In genomic region chr10:27558612-27559020, GRCh38 we compare ENCODE assay signal across 8 cellular contexts. TPM values are rescaled to one million over a fixed set of nuclear protein-coding genes. Genes with fewer than 3 reads are reported as not detected.
DNase-seq lines count a peak whose midpoint lies in the region; ATAC-seq and TF ChIP-seq lines count a peak whose summit lies in the region.

No MANE protein-coding gene starts in this region.

- H3K4me3 ChIP-seq in SJSA1 = no peak overlapping the region
- H3K4me3 ChIP-seq in right lobe of liver = no peak overlapping the region
- H3K4me3 ChIP-seq in tibial artery = no peak overlapping the region

- H3K27me3 ChIP-seq in SJSA1 (replicated peaks) (no peaks in the 10 kb centered on the region), right lobe of liver (no peaks in the 10 kb centered on the region), tibial artery (no peaks in the 10 kb centered on the region)

- DNase-seq in COLO668 (lab: John Stamatoyannopoulos, UW; ENCODE audit: unreplicated experiment) (peak; percentile 29), SJSA1 (ENCODE audit: low read depth in 1 of 2, low spot score in 2 of 2) (peak; percentile 24 to 44), dermis blood vessel endothelial cell (peak; percentile 68), right lobe of liver (peak in 1 of 3 donors; percentile 62), tibial artery (no peak), COR-L47 (lab: John Stamatoyannopoulos, UW) (no peak)

- TF ChIP-seq CTCF in right lobe of liver (IDR thresholded peaks at IDR 0.05) (peak; percentile 64 to 75 (median 70)), tibial artery (IDR thresholded peaks at IDR 0.05) (peak; percentile 77 to 85)

- H3K9me3 ChIP-seq in SJSA1 (replicated peaks) = no peaks in the 10 kb centered on the region
- no peaks in the 10 kb centered on the region for H3K9me3 ChIP-seq in right lobe of liver
- H3K9me3 ChIP-seq in tibial artery = no peaks in the 10 kb centered on the region

- H3K27ac ChIP-seq in SJSA1 (no peak overlapping the region), right lobe of liver (no peak overlapping the region), tibial artery (no peak overlapping the region)

- peak; percentile 75 for ATAC-seq in GM18498 (IDR thresholded peaks at IDR 0.05; ENCODE audit: unreplicated experiment)
- ATAC-seq in HG03442 (IDR thresholded peaks at IDR 0.05; ENCODE audit: unreplicated experiment) = peak; percentile 83
- peak; percentile 89 to 95 (median 92) for ATAC-seq in right lobe of liver

- no peak for TF ChIP-seq POLR2A in right lobe of liver (IDR thresholded peaks at IDR 0.05)

- no peaks in the 10 kb centered on the region for H3K36me3 ChIP-seq in SJSA1
- H3K36me3 ChIP-seq in right lobe of liver = no peaks in the 10 kb centered on the region
- no peaks in the 10 kb centered on the region for H3K36me3 ChIP-seq in tibial artery

- intact Hi-C loops in right lobe of liver (cut with DNase I) (loop anchor here in 1 of 2 donors (10.0 kb wide), 1 partner anchor 96 kb away; no protein-coding TSS in a partner anchor), tibial artery (cut with DNase I; ENCODE audit: low total_unique reads) (loop anchor here (2.0 to 10.0 kb wide), 3 partner anchors 98 to 686 kb away; no protein-coding TSS in a partner anchor)

- WGBS in right lobe of liver (ENCODE audit: insufficient coverage, low coverage, low lambda C conversion rate, missing lambda C conversion rate) = 0% methylated on average over 3 of the region's 3 CpGs

- no peaks in the 10 kb centered on the region for H3K4me1 ChIP-seq in SJSA1 (replicated peaks)
- no peaks in the 10 kb centered on the region for H3K4me1 ChIP-seq in right lobe of liver
- H3K4me1 ChIP-seq in tibial artery = no peaks in the 10 kb centered on the region

RNA-seq across cellular contexts. Expression of gene RAB18, which starts 54.5 kb away (rescaled TPM):
- 53.0 and 71.6 TPM in 2 replicates for total RNA-seq in SJSA1 (2014; rRNA removed; shearing (Covaris generic))
- total RNA-seq in dermis blood vessel endothelial cell (44.4 and 64.3 TPM in 2 replicates), right lobe of liver (10 to 100 TPM; 25.6 to 66.1 (median 53.3) TPM)

Comparison
In these comparisons a context has a peak if more than half of its experiments do, and no peak if none do; other contexts are left out.
1. DNase-seq: peak in COLO668 (single experiment), SJSA1 (2 of 2) and dermis blood vessel endothelial cell (single experiment); none in tibial artery (0 of 2) and COR-L47 (single experiment).
2. Peak in every context shown above with its lines, with median percentiles within 50 percentile points of each other: ATAC-seq.